In genomic region chr18:57023483-57023882, GRCh38 we compare ENCODE assay signal across 1 cellular context.
TF ChIP-seq lines count a peak whose summit lies in the region.

No MANE protein-coding gene starts in this region.

TF ChIP-seq in SK-N-SH treated with all-trans-retinoic acid at 6 μM for 48 hours, 23 proteins besides CTCF, POLR2A, EP300 and RAD21 (continued from another document):
- TF ChIP-seq TSHZ2 (CRISPR knock-in tag; IDR thresholded peaks at IDR 0.05) (no peak), TOX (CRISPR knock-in tag; IDR thresholded peaks at IDR 0.05; ENCODE audit: borderline replicate concordance) (no peak), GLIS3 (CRISPR knock-in tag; IDR thresholded peaks at IDR 0.05) (no peak), POU6F1 (CRISPR knock-in tag; IDR thresholded peaks at IDR 0.05; ENCODE audit: borderline replicate concordance, low read depth) (no peak), ISL1 (CRISPR knock-in tag; IDR thresholded peaks at IDR 0.05) (no peak), ESRRG (CRISPR knock-in tag; IDR thresholded peaks at IDR 0.05) (no peak)
